Comparison of ENCODE assay signal across 24 cellular contexts in genomic region chr10:28492556-28492955, GRCh38. TPM values are rescaled to one million over a fixed set of nuclear protein-coding genes. Genes with fewer than 3 reads are reported as not detected.
DNase-seq lines count a peak whose midpoint lies in the region; ATAC-seq and TF ChIP-seq lines count a peak whose summit lies in the region.
"Had no signal": no experiment of that assay in that cellular context is flagged by ENCODE, and none has a peak within 500 bp of the region (broad histone marks: within the 10 kb centered on the region; RNA-seq: fewer than 3 reads in every experiment).

No MANE protein-coding gene starts in this region.

- intact Hi-C loops in mucosa of descending colon (cut with DNase I, micrococcal nuclease): no loop called here

- peak; percentile 21 for DNase-seq in SKM-1 treated with dmso at 0.1 percent for 144 hours (lab: John Stamatoyannopoulos, UW; ENCODE audit: unreplicated experiment)
- no peak for DNase-seq in SKM-1 (lab: John Stamatoyannopoulos, UW; ENCODE audit: unreplicated experiment)
- peak; percentile 65 for DNase-seq in SIG-M5 treated with dmso at 0.1 percent for 504 hours (lab: John Stamatoyannopoulos, UW; ENCODE audit: unreplicated experiment)
- no peak for DNase-seq in mucosa of descending colon
- DNase-seq in COLO668 (lab: John Stamatoyannopoulos, UW; ENCODE audit: unreplicated experiment): no peak
- DNase-seq in RPMI8226: no peak
- no peak for DNase-seq in NCI-H69 (lab: John Stamatoyannopoulos, UW)
- DNase-seq: activated CD4-positive, alpha-beta T cell treated with anti-CD3 and anti-CD28 coated beads, Interleukin-2, amount 10 ng/mL, durations not matched to agents 24 days and 14 days; activated T-cell treated with anti-CD3 and anti-CD28 coated beads, Interleukin-2, amount 50 U/mL, for 4 hours; BE2C; DMS79 treated with DMSO at 0.1 percent for 48 hours; effector memory CD4-positive, alpha-beta T cell; foreskin keratinocyte; NCI-H1092; NCI-H2029; NCI-H345; SHP77 treated with DMSO at 0.1 percent for 48 hours; stimulated activated CD8-positive, alpha-beta memory T cell treated with anti-CD3 and anti-CD28 coated beads, Interleukin-4, amount 100 ng/mL, for 48 hours; T-helper 17 cell; transverse colon had no signal

- no peak overlapping the region for H3K4me3 ChIP-seq in mucosa of descending colon
- H3K4me3 ChIP-seq: hepatocyte, neural progenitor cell, transverse colon had no signal

- TF ChIP-seq CTCF in mucosa of descending colon (IDR thresholded peaks at IDR 0.05): no peak

- H3K4me1 ChIP-seq in mucosa of descending colon (ENCODE audit: low read depth): no peaks in the 10 kb centered on the region
- H3K4me1 ChIP-seq: BE2C, foreskin keratinocyte, neural progenitor cell, transverse colon had no signal

- ATAC-seq in mucosa of descending colon (peak; percentile 30), HG02623 (IDR thresholded peaks at IDR 0.05; ENCODE audit: unreplicated experiment) (no peak)
- ATAC-seq: activated T-cell treated with anti-CD3 and anti-CD28 coated beads, Interleukin-2, amount 50 U/mL, for 4 hours; esophagus mucosa; foreskin keratinocyte; T-helper 17 cell had no signal

- no peaks in the 10 kb centered on the region for H3K9me3 ChIP-seq in mucosa of descending colon
- H3K9me3 ChIP-seq: BE2C, transverse colon had no signal

- H3K36me3 ChIP-seq in mucosa of descending colon (ENCODE audit: low read depth): no peaks in the 10 kb centered on the region
- H3K36me3 ChIP-seq: BE2C, neural progenitor cell, transverse colon had no signal

RNA-seq across cellular contexts. Expression of gene WAC, which starts 40.4 kb away (rescaled TPM):
- 100 to 1,000 TPM in 2 of 3 donors, 10 to 100 TPM in 1; 85.7 to 212 (median 111) TPM for total RNA-seq in mucosa of descending colon

Comparison
In these comparisons a context has a peak if more than half of its experiments do, and no peak if none do; other contexts are left out.
1. DNase-seq: peak in SKM-1 treated with dmso at 0.1 percent for 144 hours (single experiment) and SIG-M5 treated with dmso at 0.1 percent for 504 hours (single experiment); none in SKM-1 (single experiment), mucosa of descending colon (0 of 3), COLO668 (single experiment), RPMI8226 (single experiment) and NCI-H69 (single experiment).